Comparison of ENCODE assay signal across 1 cellular context in the genomic region with DNA sequence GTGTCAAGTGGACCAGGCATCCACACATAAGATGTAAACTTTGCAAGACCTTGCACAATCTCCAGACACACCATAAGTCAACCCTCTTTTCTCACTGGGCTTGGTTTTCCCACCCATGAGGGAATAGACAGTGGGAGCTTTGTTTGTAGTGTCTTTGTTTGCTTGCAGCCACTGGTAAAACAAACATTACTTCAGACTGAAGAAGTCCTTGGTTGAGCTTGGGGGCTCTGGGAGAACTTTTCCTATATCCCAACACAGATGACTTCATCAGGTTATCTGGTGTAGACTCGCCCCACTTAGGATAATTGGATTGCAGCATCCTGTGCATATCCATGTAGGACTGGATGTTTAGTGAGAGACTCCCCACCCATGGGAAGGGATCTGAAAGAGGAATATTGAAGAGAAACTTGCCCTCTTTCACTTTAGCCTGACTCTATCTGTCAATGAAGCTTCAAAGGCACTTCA.
TF ChIP-seq lines count a peak whose summit lies in the region.

No MANE protein-coding gene starts in this region.

TF ChIP-seq in HEK293, 187 proteins besides CTCF, POLR2A, EP300 and RAD21 (continued from another document):
- TF ChIP-seq, protein P1, sequence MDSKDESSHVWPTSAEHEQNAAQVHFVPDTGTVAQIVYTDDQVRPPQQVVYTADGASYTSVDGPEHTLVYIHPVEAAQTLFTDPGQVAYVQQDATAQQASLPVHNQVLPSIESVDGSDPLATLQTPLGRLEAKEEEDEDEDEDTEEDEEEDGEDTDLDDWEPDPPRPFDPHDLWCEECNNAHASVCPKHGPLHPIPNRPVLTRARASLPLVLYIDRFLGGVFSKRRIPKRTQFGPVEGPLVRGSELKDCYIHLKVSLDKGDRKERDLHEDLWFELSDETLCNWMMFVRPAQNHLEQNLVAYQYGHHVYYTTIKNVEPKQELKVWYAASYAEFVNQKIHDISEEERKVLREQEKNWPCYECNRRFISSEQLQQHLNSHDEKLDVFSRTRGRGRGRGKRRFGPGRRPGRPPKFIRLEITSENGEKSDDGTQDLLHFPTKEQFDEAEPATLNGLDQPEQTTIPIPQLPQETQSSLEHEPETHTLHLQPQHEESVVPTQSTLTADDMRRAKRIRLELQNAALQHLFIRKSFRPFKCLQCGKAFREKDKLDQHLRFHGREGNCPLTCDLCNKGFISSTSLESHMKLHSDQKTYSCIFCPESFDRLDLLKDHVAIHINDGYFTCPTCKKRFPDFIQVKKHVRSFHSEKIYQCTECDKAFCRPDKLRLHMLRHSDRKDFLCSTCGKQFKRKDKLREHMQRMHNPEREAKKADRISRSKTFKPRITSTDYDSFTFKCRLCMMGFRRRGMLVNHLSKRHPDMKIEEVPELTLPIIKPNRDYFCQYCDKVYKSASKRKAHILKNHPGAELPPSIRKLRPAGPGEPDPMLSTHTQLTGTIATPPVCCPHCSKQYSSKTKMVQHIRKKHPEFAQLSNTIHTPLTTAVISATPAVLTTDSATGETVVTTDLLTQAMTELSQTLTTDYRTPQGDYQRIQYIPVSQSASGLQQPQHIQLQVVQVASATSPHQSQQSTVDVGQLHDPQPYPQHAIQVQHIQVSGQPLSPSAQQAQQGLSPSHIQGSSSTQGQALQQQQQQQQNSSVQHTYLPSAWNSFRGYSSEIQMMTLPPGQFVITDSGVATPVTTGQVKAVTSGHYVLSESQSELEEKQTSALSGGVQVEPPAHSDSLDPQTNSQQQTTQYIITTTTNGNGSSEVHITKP (tag by site-specific recombination; IDR thresholded peaks at IDR 0.05): peak; percentile 85
- TF ChIP-seq ZIC2 (tag by site-specific recombination; IDR thresholded peaks at IDR 0.05): peak; percentile 40; the same call in 1 of the 2 replicates
- TF ChIP-seq ZNF10 (tag by site-specific recombination; IDR thresholded peaks at IDR 0.05): no peak; the same call in 1 of the 2 replicates
- TF ChIP-seq, protein P2, sequence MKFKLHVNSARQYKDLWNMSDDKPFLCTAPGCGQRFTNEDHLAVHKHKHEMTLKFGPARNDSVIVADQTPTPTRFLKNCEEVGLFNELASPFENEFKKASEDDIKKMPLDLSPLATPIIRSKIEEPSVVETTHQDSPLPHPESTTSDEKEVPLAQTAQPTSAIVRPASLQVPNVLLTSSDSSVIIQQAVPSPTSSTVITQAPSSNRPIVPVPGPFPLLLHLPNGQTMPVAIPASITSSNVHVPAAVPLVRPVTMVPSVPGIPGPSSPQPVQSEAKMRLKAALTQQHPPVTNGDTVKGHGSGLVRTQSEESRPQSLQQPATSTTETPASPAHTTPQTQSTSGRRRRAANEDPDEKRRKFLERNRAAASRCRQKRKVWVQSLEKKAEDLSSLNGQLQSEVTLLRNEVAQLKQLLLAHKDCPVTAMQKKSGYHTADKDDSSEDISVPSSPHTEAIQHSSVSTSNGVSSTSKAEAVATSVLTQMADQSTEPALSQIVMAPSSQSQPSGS (tag by site-specific recombination; IDR thresholded peaks at IDR 0.05; ENCODE audit: low read depth): peak; percentile 94
- peak; percentile 84; the same call in 1 of the 2 replicates for TF ChIP-seq ZNF561 (tag by site-specific recombination; IDR thresholded peaks at IDR 0.05; ENCODE audit: borderline replicate concordance)
- TF ChIP-seq ZNF211 (tag by site-specific recombination; IDR thresholded peaks at IDR 0.05; ENCODE audit: low read depth): no peak
- TF ChIP-seq ZBTB21 (tag by site-specific recombination; IDR thresholded peaks at IDR 0.05): peak; percentile 73
- peak; percentile 99 for TF ChIP-seq ZSCAN30 (tag by site-specific recombination; IDR thresholded peaks at IDR 0.05)
